In genomic region chr1:69263982-69264381, GRCh38 we compare ENCODE assay signal across 11 cellular contexts.
DNase-seq lines count a peak whose midpoint lies in the region; ATAC-seq and TF ChIP-seq lines count a peak whose summit lies in the region.
"Had no signal": no experiment of that assay in that cellular context is flagged by ENCODE, and none has a peak within 500 bp of the region (broad histone marks: within the 10 kb centered on the region; RNA-seq: fewer than 3 reads in every experiment).

No MANE protein-coding gene starts in this region.

- H3K27me3 ChIP-seq in adrenal gland = no peaks in the 10 kb centered on the region
- no peaks in the 10 kb centered on the region for H3K27me3 ChIP-seq in neural cell (ENCODE audit: insufficient read depth, low read depth, low read length)

- H3K79me2 ChIP-seq in neural cell (replicated peaks; ENCODE audit: insufficient read depth, low read length) = no peaks in the 10 kb centered on the region

- H3K9ac ChIP-seq in neural cell (ENCODE audit: low read length) = peak overlapping the region; percentile 32

- no peak for TF ChIP-seq POLR2A in adrenal gland (IDR thresholded peaks at IDR 0.05)

- no peak for ATAC-seq in HG02571 (IDR thresholded peaks at IDR 0.05; ENCODE audit: unreplicated experiment)
- ATAC-seq in HG03139 (IDR thresholded peaks at IDR 0.05; ENCODE audit: unreplicated experiment) = no peak
- ATAC-seq: activated naive CD4-positive, alpha-beta T cell treated with anti-CD3 and anti-CD28 coated beads, Interleukin-2, amount 50 U/mL, for 72 hours had no signal

- WGBS in adrenal gland, 4 donors = 40 to 59% (median 53%) methylated on average over 2 of the region's 2 CpGs

- TF ChIP-seq RAD21 in neural cell (conservative IDR thresholded peaks at IDR 0.05) = no peak

- H3K4me2 ChIP-seq in neural cell (ENCODE audit: low read length) = no peak overlapping the region

- H3K9me2 ChIP-seq in neural cell (ENCODE audit: insufficient read depth, low read length) = no peaks in the 10 kb centered on the region

- H3K4me3 ChIP-seq in adrenal gland (no peak overlapping the region), neural cell (ENCODE audit: low read length) (peak overlapping the region; percentile 17)

- no peak for TF ChIP-seq EP300 in neural cell (conservative IDR thresholded peaks at IDR 0.05; ENCODE audit: poor library complexity, severe bottlenecking)

- H3K4me1 ChIP-seq in adrenal gland (replicated peaks in 1 of 2) = peaks cover 0 to 4% of the 10 kb centered on the region in 2 donors

- H3K27ac ChIP-seq in adrenal gland (no peak overlapping the region), neural cell (ENCODE audit: low read length) (peak overlapping the region; percentile 64)

- H3K36me3 ChIP-seq in adrenal gland (replicated peaks in 1 of 2) (no peaks in the 10 kb centered on the region), neural cell (ENCODE audit: insufficient read depth, low read length) (no peaks in the 10 kb centered on the region)

- H2AFZ ChIP-seq in neural cell (ENCODE audit: low read depth, low read length) = no peak overlapping the region

- no peaks in the 10 kb centered on the region for H3F3A ChIP-seq in neural cell (ENCODE audit: insufficient read depth, low read length, poor library complexity, severe bottlenecking)

- H3K9me3 ChIP-seq in adrenal gland (replicated peaks in 1 of 3) (no peaks in the 10 kb centered on the region), neural cell (ENCODE audit: low read length) (no peaks in the 10 kb centered on the region)

- DNase-seq in GM04504 (ENCODE audit: low read depth) (peak; percentile 7), NCI-H1436 (lab: John Stamatoyannopoulos, UW) (peak; percentile 72), adrenal gland (peak in 6 of 7 donors; percentile 5 to 56 (median 16)), hippocampal formation (lab: John Stamatoyannopoulos, UW) (no peak), NOMO-1 (lab: John Stamatoyannopoulos, UW; ENCODE audit: unreplicated experiment in 2 of 2) (no peak)
- DNase-seq: Calu3, hypothalamus had no signal

- H4K20me1 ChIP-seq in neural cell (ENCODE audit: insufficient read depth) = no peaks in the 10 kb centered on the region

- TF ChIP-seq CTCF in adrenal gland (IDR thresholded peaks at IDR 0.05) (no peak), neural cell (IDR thresholded peaks at IDR 0.05; ENCODE audit: poor library complexity, severe bottlenecking) (no peak)

- intact Hi-C loops in adrenal gland (cut with DNase I) = no loop called here

TF ChIP-seq in neural cell, 6 proteins besides CTCF, POLR2A, EP300 and RAD21:
- TF ChIP-seq MXI1 (conservative IDR thresholded peaks at IDR 0.05; ENCODE audit: poor library complexity, severe bottlenecking) = no peak
- TF ChIP-seq SMC3 (conservative IDR thresholded peaks at IDR 0.05; ENCODE audit: poor library complexity) = no peak
- peak; percentile 57 for TF ChIP-seq POLR2AphosphoS5 (IDR thresholded peaks at IDR 0.05)
- no peak for TF ChIP-seq REST (IDR thresholded peaks at IDR 0.05; ENCODE audit: borderline replicate concordance)

Comparison
In these comparisons a context has a peak if more than half of its experiments do, and no peak if none do; other contexts are left out.
1. DNase-seq: peak in GM04504 (single experiment), NCI-H1436 (single experiment) and adrenal gland (6 of 7); none in hippocampal formation (0 of 2) and NOMO-1 (0 of 2).